ENCODE assay signal across 13 cellular contexts in the genomic region with DNA sequence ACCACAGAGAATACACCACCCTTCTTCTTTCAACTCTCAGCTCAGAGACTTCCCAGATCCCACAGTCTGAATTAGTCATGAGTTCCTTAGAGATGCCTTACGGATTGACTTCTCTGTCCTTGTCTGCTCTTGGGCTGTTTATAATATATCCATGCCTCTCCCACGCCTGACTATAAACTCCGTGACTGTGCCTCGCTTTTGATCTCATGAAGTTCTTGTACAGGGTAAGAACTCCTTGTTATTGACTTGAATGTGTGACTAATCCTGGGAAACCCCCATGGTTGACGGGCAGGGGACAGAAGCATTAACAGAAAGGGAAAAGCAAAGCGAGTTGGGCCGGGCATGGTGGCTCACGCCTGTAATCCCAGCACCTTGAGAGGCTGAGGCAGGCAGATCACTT.
DNase-seq lines count a peak whose midpoint lies in the region; ATAC-seq and TF ChIP-seq lines count a peak whose summit lies in the region.
"Had no signal": no experiment of that assay in that cellular context is flagged by ENCODE, and none has a peak within 500 bp of the region (broad histone marks: within the 10 kb centered on the region; RNA-seq: fewer than 3 reads in every experiment).

No MANE protein-coding gene starts in this region.

- intact Hi-C loops in mammary epithelial cell (cut with micrococcal nuclease), result no loop called here

- TF ChIP-seq CTCF in mammary epithelial cell (conservative IDR thresholded peaks at IDR 0.05 in 1 of 2, IDR thresholded peaks at IDR 0.05 in 1 of 2; ENCODE audit: extremely low read depth in 1 of 2, insufficient read depth in 1 of 2, low read depth in 1 of 2, low read length in 2 of 2), result no peak

- no TSS peak for BruUV-seq in mammary epithelial cell (replicated peaks; lab: Mats Ljungman, UMichigan)

- WGBS in mammary epithelial cell (ENCODE audit: low coverage, missing lambda C conversion rate), result 82% methylated on average over 8 of the region's 8 CpGs
- 85 to 90% methylated on average over 6 to 7 of the region's 8 CpGs for WGBS in mesodermal cell (ENCODE audit: insufficient coverage in 2 of 2), 2 experiments
- WGBS in neuronal stem cell (ENCODE audit: extremely low coverage in 2 of 2, insufficient read length in 2 of 2, insufficient replicate concordance in 1 of 2), 2 donors, result no CpG with 5 or more reads among the region's 8 CpGs

- no peak overlapping the region for H4K91ac ChIP-seq in neuronal stem cell (ENCODE audit: low read depth, low read length, poor library complexity)

- ATAC-seq in GM18502 (IDR thresholded peaks at IDR 0.05; ENCODE audit: poor library complexity, unreplicated experiment), result no peak

- H3K14ac ChIP-seq in neuronal stem cell (ENCODE audit: low read length), result no peak overlapping the region

- H2BK120ac ChIP-seq in neuronal stem cell (ENCODE audit: low read depth, low read length), result no peak overlapping the region

- no peak overlapping the region for H3K4ac ChIP-seq in neuronal stem cell (ENCODE audit: low read length)

- 0 out of 2 replicates have a peak overlapping the region, but pooled peaks have one; percentile 1 for H3K27ac ChIP-seq in BLaER1
- no peak overlapping the region for H3K27ac ChIP-seq in mammary epithelial cell (ENCODE audit: insufficient read depth, low read depth, low read length)
- H3K27ac ChIP-seq in mesodermal cell (ENCODE audit: low read depth, low read length, severe bottlenecking), result peak overlapping the region; percentile 25
- no peak overlapping the region for H3K27ac ChIP-seq in neuronal stem cell (replicated peaks; ENCODE audit: low read length)

- H3K23ac ChIP-seq in neuronal stem cell (ENCODE audit: low read depth, low read length, poor library complexity), result no peak overlapping the region

- no peak overlapping the region for H2BK15ac ChIP-seq in neuronal stem cell (ENCODE audit: low read length)

- H2AK5ac ChIP-seq in neuronal stem cell (ENCODE audit: low read depth, low read length), result no peak overlapping the region

- in situ Hi-C loops in mammary epithelial cell (cut with MboI; ENCODE audit: low sequenced_read_pairs in 2 of 2), result loop anchor here in 1 of 2 donors (25.0 kb wide), 1 partner anchor 979 kb away; no protein-coding TSS in a partner anchor

- CTCF ChIA-PET in mammary epithelial cell (lab: Charles Lee; ENCODE audit: low non-redundant PET), result no interaction called here

- DNase-seq in HT1080 (ENCODE audit: low read depth), result peak; percentile 69
- DNase-seq in mammary epithelial cell, result peak; percentile 46
- DNase-seq in neuronal stem cell (ENCODE audit: low spot score), result no peak
- no peak for DNase-seq in MV-4-11 (lab: John Stamatoyannopoulos, UW)
- no peak for DNase-seq in OCI-M1 (lab: John Stamatoyannopoulos, UW)
- DNase-seq: activated gamma-delta T cell treated with Interleukin-2 at 50 U/mL for 16 hours; DMS 273 treated with DMSO at 0.1 percent for 48 hours; endodermal cell; NCI-H2029; stimulated activated naive CD4-positive, alpha-beta T cell treated with Interleukin-2 at 50 U/mL for 16 hours had no signal

- no peak overlapping the region for H3K4me3 ChIP-seq in BLaER1
- H3K4me3 ChIP-seq in mammary epithelial cell (replicated peaks in 1 of 3; ENCODE audit: insufficient read depth in 1 of 3, low read depth in 2 of 3, low read length in 3 of 3), result no peak overlapping the region
- no peak overlapping the region for H3K4me3 ChIP-seq in mesodermal cell (ENCODE audit: extremely low read depth, insufficient read depth, low read length, poor library complexity, severe bottlenecking)
- H3K4me3 ChIP-seq in neuronal stem cell (ENCODE audit: low read length in 2 of 2), result no peak overlapping the region

- H3K36me3 ChIP-seq in BLaER1 (no peaks in the 10 kb centered on the region), mammary epithelial cell (ENCODE audit: insufficient read depth, low read length) (no peaks in the 10 kb centered on the region), mesodermal cell (ENCODE audit: control insufficient read depth, insufficient read depth, low read length) (no peaks in the 10 kb centered on the region), neuronal stem cell (replicated peaks in 1 of 2; ENCODE audit: control insufficient read depth in 2 of 2, insufficient read depth in 2 of 2, low read length in 2 of 2) (peaks cover 0 to 2% of the 10 kb centered on the region in 2 donors)

- H2BK5ac ChIP-seq in neuronal stem cell (ENCODE audit: low read length), result no peak overlapping the region

- no peaks in the 10 kb centered on the region for H3K27me3 ChIP-seq in BLaER1
- no peaks in the 10 kb centered on the region for H3K27me3 ChIP-seq in mammary epithelial cell (ENCODE audit: insufficient read depth, low read length)
- no peaks in the 10 kb centered on the region for H3K27me3 ChIP-seq in neuronal stem cell (ENCODE audit: control insufficient read depth in 3 of 3, insufficient read depth in 3 of 3, low read depth in 1 of 3, low read length in 3 of 3)

- H3K4me2 ChIP-seq in BLaER1 (peak overlapping the region; percentile 83), mammary epithelial cell (ENCODE audit: insufficient read depth, low read depth, low read length) (no peak overlapping the region), neuronal stem cell (ENCODE audit: insufficient read depth, low read length, poor library complexity, severe bottlenecking) (no peak overlapping the region)

- no peaks in the 10 kb centered on the region for H3K79me1 ChIP-seq in neuronal stem cell (ENCODE audit: low read depth, low read length)

- H3K9ac ChIP-seq in BLaER1 (no peak overlapping the region), mammary epithelial cell (ENCODE audit: insufficient read depth, low read length) (no peak overlapping the region), neuronal stem cell (ENCODE audit: low read depth, low read length, poor library complexity) (no peak overlapping the region)

- no peaks in the 10 kb centered on the region for H3K79me2 ChIP-seq in mammary epithelial cell (ENCODE audit: insufficient read depth, low read length)

- H2AFZ ChIP-seq in mammary epithelial cell (ENCODE audit: low read depth, low read length) (no peak overlapping the region), neuronal stem cell (ENCODE audit: low read length) (no peak overlapping the region)

- no peak overlapping the region for H4K8ac ChIP-seq in neuronal stem cell (ENCODE audit: low read depth, low read length)

- H3K18ac ChIP-seq in neuronal stem cell (ENCODE audit: low read length), result no peak overlapping the region

- dilution Hi-C loops in mammary epithelial cell (cut with HindIII; ENCODE audit: low sequenced_read_pairs), result loop anchor here (25.0 kb wide), 1 partner anchor 154 kb away; the partner anchor contains the start of gene POU2AF3

- no peaks in the 10 kb centered on the region for H3K9me3 ChIP-seq in BLaER1
- H3K9me3 ChIP-seq in mammary epithelial cell (replicated peaks; ENCODE audit: insufficient read depth, low read length), result no peaks in the 10 kb centered on the region
- H3K9me3 ChIP-seq in mesodermal cell (ENCODE audit: control insufficient read depth, low read length), result no peaks in the 10 kb centered on the region
- no peaks in the 10 kb centered on the region for H3K9me3 ChIP-seq in neuronal stem cell (replicated peaks in 1 of 2; ENCODE audit: control insufficient read depth in 2 of 2, insufficient read depth in 1 of 2, low read depth in 1 of 2, low read length in 2 of 2)

- H4K20me1 ChIP-seq in BLaER1 (no peaks in the 10 kb centered on the region), mammary epithelial cell (ENCODE audit: insufficient read depth, low read length) (no peaks in the 10 kb centered on the region)

- peaks cover 83% of the 10 kb centered on the region for H3K4me1 ChIP-seq in BLaER1
- H3K4me1 ChIP-seq in mammary epithelial cell (ENCODE audit: insufficient read depth, low read length), result no peaks in the 10 kb centered on the region
- no peaks in the 10 kb centered on the region for H3K4me1 ChIP-seq in mesodermal cell (ENCODE audit: control insufficient read depth, insufficient read depth, low read length, poor library complexity, severe bottlenecking)
- peaks cover 0 to 4% of the 10 kb centered on the region in 2 donors for H3K4me1 ChIP-seq in neuronal stem cell (ENCODE audit: control insufficient read depth in 2 of 2, insufficient read depth in 1 of 2, low read depth in 1 of 2, low read length in 2 of 2)

- no peak overlapping the region for H2BK12ac ChIP-seq in neuronal stem cell (ENCODE audit: low read length)

Comparison
In these comparisons a context has a peak if more than half of its experiments do, and no peak if none do; other contexts are left out.
1. H3K27ac ChIP-seq: peak in BLaER1 (single experiment) and mesodermal cell (single experiment); none in mammary epithelial cell (single experiment) and neuronal stem cell (single experiment).
2. DNase-seq: peak in HT1080 (single experiment) and mammary epithelial cell (single experiment); none in neuronal stem cell (single experiment), MV-4-11 (single experiment) and OCI-M1 (single experiment).